32 cellular contexts compared by ENCODE assay signal in the genomic region with DNA sequence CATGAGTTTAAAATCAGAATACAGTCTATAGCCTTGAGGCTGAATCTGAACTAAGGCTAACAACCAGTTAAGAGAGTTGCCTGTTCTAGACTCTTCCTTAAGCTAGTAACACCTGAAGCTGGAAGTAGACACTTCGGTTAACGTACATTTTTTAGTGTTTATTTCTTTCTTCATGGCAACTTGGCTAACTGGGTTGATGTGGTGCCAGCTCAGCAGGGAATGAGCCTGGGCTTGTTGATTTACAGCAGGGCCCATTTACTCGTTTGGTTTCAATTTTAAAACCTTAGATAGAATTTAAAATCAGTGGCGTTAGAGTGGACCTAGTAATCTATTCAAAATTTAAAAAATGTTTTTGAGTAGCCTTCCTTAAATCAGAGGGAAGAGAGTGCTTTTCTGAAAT.
"Had no signal": no experiment of that assay in that cellular context is flagged by ENCODE, and none has a peak within 500 bp of the region (broad histone marks: within the 10 kb centered on the region; RNA-seq: fewer than 3 reads in every experiment).

No MANE protein-coding gene starts in this region.

- H3K9me3 Mint-ChIP-seq: activated CD4-positive, alpha-beta T cell treated with anti-CD3 and anti-CD28 coated beads, Interleukin-2, amount 10 ng/mL, durations not matched to agents 24 days and 14 days; activated naive CD4-positive, alpha-beta T cell treated with anti-CD3 and anti-CD28 coated beads, Interleukin-2, amount 10 ng/mL, durations not matched to agents 7 days and 5 days; activated naive CD8-positive, alpha-beta T cell treated with anti-CD3 and anti-CD28 coated beads, Interleukin-2, amount 50 U/mL, for 24 hours had no signal

- H3K27ac Mint-ChIP-seq: activated CD4-positive, alpha-beta T cell treated with anti-CD3 and anti-CD28 coated beads, Interleukin-2, amount 10 ng/mL, durations not matched to agents 24 days and 14 days; activated naive CD4-positive, alpha-beta T cell treated with anti-CD3 and anti-CD28 coated beads, Interleukin-2, amount 10 ng/mL, durations not matched to agents 7 days and 5 days; activated naive CD8-positive, alpha-beta T cell; activated naive CD8-positive, alpha-beta T cell treated with anti-CD3 and anti-CD28 coated beads, Interleukin-2, amount 50 U/mL, for 24 hours had no signal

- H3K4me3 Mint-ChIP-seq: activated CD4-positive, alpha-beta T cell treated with anti-CD3 and anti-CD28 coated beads, Interleukin-2, amount 10 ng/mL, durations not matched to agents 24 days and 14 days; activated naive CD4-positive, alpha-beta T cell treated with anti-CD3 and anti-CD28 coated beads, Interleukin-2, amount 10 ng/mL, durations not matched to agents 7 days and 5 days; activated naive CD8-positive, alpha-beta T cell; activated naive CD8-positive, alpha-beta T cell treated with anti-CD3 and anti-CD28 coated beads, Interleukin-2, amount 50 U/mL, for 24 hours had no signal

- H3K36me3 Mint-ChIP-seq: activated naive CD4-positive, alpha-beta T cell treated with anti-CD3 and anti-CD28 coated beads, Interleukin-2, amount 10 ng/mL, durations not matched to agents 7 days and 5 days; activated naive CD8-positive, alpha-beta T cell had no signal

- DNase-seq: activated CD4-positive, alpha-beta T cell treated with anti-CD3 and anti-CD28 coated beads for 1 hour; activated CD4-positive, alpha-beta T cell treated with anti-CD3 and anti-CD28 coated beads, Interleukin-2, amount 10 ng/mL, durations not matched to agents 24 days and 14 days; activated CD4-positive, alpha-beta T cell treated with anti-CD3 and anti-CD28 coated beads, Interleukin-2, amount 50 U/mL, for 48 hours; activated CD4-positive, CD25-positive, alpha-beta regulatory T cell; activated CD8-positive, alpha-beta memory T cell treated with anti-CD3 and anti-CD28 coated beads, Interleukin-2, amount 50 U/mL, for 4 hours; activated effector memory CD4-positive, alpha-beta T cell treated with Interleukin-2 at 50 U/mL for 16 hours; activated naive CD4-positive, alpha-beta T cell treated with anti-CD3 and anti-CD28 coated beads, Interleukin-2, amount 10 ng/mL, durations not matched to agents 7 days and 5 days; activated naive CD8-positive, alpha-beta T cell treated with anti-CD3 and anti-CD28 coated beads, Interleukin-2, amount 50 U/mL, for 24 hours; activated T-cell treated with anti-CD3 and anti-CD28 coated beads for 4 hours; activated T-cell treated with anti-CD3 and anti-CD28 coated beads, Interleukin-2, amount 50 U/mL, for 48 hours; brain microvascular endothelial cell; NCI-H1105 treated with DMSO at 0.1 percent for 48 hours; NCI-H1436 treated with DMSO at 0.1 percent for 48 hours; NCI-H1694 treated with DMSO at 0.1 percent for 48 hours; NCI-H2029; NCI-H345; NCI-H510A; NCI-H526; NCI-H748 treated with DMSO at 0.1 percent for 48 hours; NK-92 treated with Interleukin-12 subunit alpha and Interleukin-12 subunit beta, amount 100 ng/mL, for 24 hours; PC-3; Peyer's patch; RPMI8226; SIG-M5; SW 1271; T-helper 1 cell; T1000; WERI-Rb-1 had no signal

- H3K27me3 Mint-ChIP-seq: activated CD4-positive, alpha-beta T cell treated with anti-CD3 and anti-CD28 coated beads, Interleukin-2, amount 10 ng/mL, durations not matched to agents 24 days and 14 days; activated naive CD4-positive, alpha-beta T cell treated with anti-CD3 and anti-CD28 coated beads, Interleukin-2, amount 10 ng/mL, durations not matched to agents 7 days and 5 days; activated naive CD8-positive, alpha-beta T cell; activated naive CD8-positive, alpha-beta T cell treated with anti-CD3 and anti-CD28 coated beads, Interleukin-2, amount 50 U/mL, for 24 hours had no signal

- H3K27me3 ChIP-seq: brain microvascular endothelial cell, cardiac muscle cell, Peyer's patch had no signal

- H3K36me3 ChIP-seq: brain microvascular endothelial cell, cardiac muscle cell, Peyer's patch, WERI-Rb-1 had no signal

- H3K4me1 Mint-ChIP-seq: activated CD4-positive, alpha-beta T cell treated with anti-CD3 and anti-CD28 coated beads, Interleukin-2, amount 10 ng/mL, durations not matched to agents 24 days and 14 days; activated naive CD4-positive, alpha-beta T cell treated with anti-CD3 and anti-CD28 coated beads, Interleukin-2, amount 10 ng/mL, durations not matched to agents 7 days and 5 days; activated naive CD8-positive, alpha-beta T cell treated with anti-CD3 and anti-CD28 coated beads, Interleukin-2, amount 50 U/mL, for 24 hours had no signal

- H3K27ac ChIP-seq: brain microvascular endothelial cell, cardiac muscle cell, KMS-11, Peyer's patch, WERI-Rb-1 had no signal

- ATAC-seq: activated naive CD8-positive, alpha-beta T cell treated with anti-CD3 and anti-CD28 coated beads, Interleukin-2, amount 50 U/mL, for 24 hours; PC-3; Right ventricle myocardium inferior had no signal

- H3K9ac ChIP-seq: KMS-11 had no signal

- H3K4me1 ChIP-seq: Peyer's patch had no signal

- H3K4me3 ChIP-seq: cardiac muscle cell, Peyer's patch had no signal

- H3K9me3 ChIP-seq: Peyer's patch had no signal
